In genomic region chr13:49996951-49997895, GRCh38 we compare ENCODE assay signal across 8 cellular contexts. TPM values are rescaled to one million over a fixed set of nuclear protein-coding genes. Genes with fewer than 3 reads are reported as not detected.
DNase-seq lines count a peak whose midpoint lies in the region; ATAC-seq and TF ChIP-seq lines count a peak whose summit lies in the region.

Gene TRIM13, plus strand, starts transcription at chr13:49997042. Its CDS starts 14,899 bp downstream, at chr13:50011941.

- H3K27ac ChIP-seq in trophoblast cell (ENCODE audit: low read depth, low read length) (peak within 1 kb of the TSS; percentile 95), transverse colon (peak within 1 kb of the TSS; percentile 96 to 100 (median 98))

- H4K12ac ChIP-seq in trophoblast cell (ENCODE audit: low read depth, low read length): peak within 1 kb of the TSS; percentile 98

- H2BK12ac ChIP-seq in trophoblast cell (ENCODE audit: low read length): peak within 1 kb of the TSS; percentile 81

- H3K36me3 Mint-ChIP-seq in activated naive CD8-positive, alpha-beta T cell treated with anti-CD3 and anti-CD28 coated beads, Interleukin-2, amount 50 U/mL, for 24 hours (ENCODE audit: low read depth): peaks cover 30% of the 10 kb centered on the region

- DNase-seq in NB4 (ENCODE audit: low read depth) (peak; percentile 94), SW 1271 (lab: John Stamatoyannopoulos, UW) (peak; percentile 61 to 80), Right ventricle myocardium superior (peak; percentile 94), trophoblast cell (peak; percentile 85 to 89), transverse colon (peak; percentile 92)
- peak; percentile 84 for DNase-seq in activated naive CD8-positive, alpha-beta T cell treated with anti-CD3 and anti-CD28 coated beads, Interleukin-2, amount 50 U/mL, for 24 hours

- peak within 1 kb of the TSS; percentile 90 for H2AK5ac ChIP-seq in trophoblast cell (ENCODE audit: low read length)

- TF ChIP-seq POLR2A in GM10847 (IDR thresholded peaks at IDR 0.05; ENCODE audit: extremely low read depth, insufficient read length) (peak; percentile 29), NB4 (IDR thresholded peaks at IDR 0.05; ENCODE audit: extremely low read depth, insufficient read length) (peak; percentile 92), transverse colon (IDR thresholded peaks at IDR 0.05) (no peak)

- H3K14ac ChIP-seq in trophoblast cell (ENCODE audit: low read length): peak within 1 kb of the TSS; percentile 99

- TF ChIP-seq CTCF in NB4 (IDR thresholded peaks at IDR 0.05; ENCODE audit: low read depth, low read length) (peak; percentile 83), transverse colon (IDR thresholded peaks at IDR 0.05) (peak; percentile 69 to 86 (median 73))

- H3K4me2 ChIP-seq in trophoblast cell (ENCODE audit: low read length): peak within 1 kb of the TSS; percentile 91

- peaks cover 7 to 9% of the 10 kb centered on the region in 2 experiments for H3K36me3 ChIP-seq in trophoblast cell (ENCODE audit: control insufficient read depth in 1 of 2, insufficient read depth in 2 of 2, low read length in 2 of 2)
- peaks cover 0 to 13% (median 0%) of the 10 kb centered on the region in 4 donors for H3K36me3 ChIP-seq in transverse colon

- peak within 1 kb of the TSS; percentile 96 for H2BK5ac ChIP-seq in trophoblast cell (ENCODE audit: low read depth, low read length, poor library complexity)

- H2AFZ ChIP-seq in trophoblast cell (ENCODE audit: insufficient read depth, low read length, poor library complexity): peak within 1 kb of the TSS; percentile 94

- TF ChIP-seq EP300 in transverse colon (IDR thresholded peaks at IDR 0.05; ENCODE audit: low read depth): no peak

- in situ Hi-C loops in transverse colon (cut with MboI; ENCODE audit: low pct_ligation_motif_present in 1 of 4, low pct_unique_long_range_greater_than_20kb in 1 of 4, low sequenced_read_pairs in 3 of 4): loop anchor here (10.0 to 25.0 kb wide), 6 partner anchors 88 to 1065 kb away; partner anchors contain the start of gene RNASEH2B (in 4 of the 4)

- H3K4me3 ChIP-seq in NB4 (ENCODE audit: low read depth, low read length): peak within 1 kb of the TSS; percentile 98
- H3K4me3 ChIP-seq in trophoblast cell (ENCODE audit: low read depth, low read length): peak within 1 kb of the TSS; percentile 79
- peak within 1 kb of the TSS; percentile 81 to 99 (median 88) for H3K4me3 ChIP-seq in transverse colon

- H2BK120ac ChIP-seq in trophoblast cell (ENCODE audit: insufficient read depth, low read length, poor library complexity): peak within 1 kb of the TSS; percentile 97

- peak within 1 kb of the TSS; percentile 87 for H3K4me3 Mint-ChIP-seq in activated naive CD8-positive, alpha-beta T cell treated with anti-CD3 and anti-CD28 coated beads, Interleukin-2, amount 50 U/mL, for 24 hours

- peaks cover 3 to 9% of the 10 kb centered on the region in 2 experiments for H3K4me1 ChIP-seq in trophoblast cell (ENCODE audit: control insufficient read depth in 1 of 2, insufficient read depth in 2 of 2, low read length in 2 of 2)
- peaks cover 31 to 52% (median 49%) of the 10 kb centered on the region in 4 donors for H3K4me1 ChIP-seq in transverse colon

- H3K4me1 Mint-ChIP-seq in activated naive CD8-positive, alpha-beta T cell treated with anti-CD3 and anti-CD28 coated beads, Interleukin-2, amount 50 U/mL, for 24 hours: peaks cover 46% of the 10 kb centered on the region

- peaks cover 11% of the 10 kb centered on the region for H3K79me2 ChIP-seq in trophoblast cell (ENCODE audit: control insufficient read depth, insufficient read depth, low read length, poor library complexity)

- H3K27me3 ChIP-seq in trophoblast cell (ENCODE audit: insufficient read depth, low read length) (no peaks in the 10 kb centered on the region), transverse colon (no peaks in the 10 kb centered on the region)

- ATAC-seq in HG02571 (IDR thresholded peaks at IDR 0.05; ENCODE audit: unreplicated experiment) (peak; percentile 74), Right ventricle myocardium superior (ENCODE audit: poor library complexity) (peak; percentile 89)
- ATAC-seq in activated naive CD8-positive, alpha-beta T cell treated with anti-CD3 and anti-CD28 coated beads, Interleukin-2, amount 50 U/mL, for 24 hours: peak; percentile 87

- intact Hi-C loops in Right ventricle myocardium superior (cut with DNase I) (loop anchor here (5.0 kb wide), 2 partner anchors 85 to 915 kb away; no protein-coding TSS in a partner anchor), transverse colon (cut with DNase I; ENCODE audit: low total_unique reads) (loop anchor here (1.0 to 2.0 kb wide), 3 partner anchors 60 to 128 kb away; no protein-coding TSS in a partner anchor)

- H3K79me1 ChIP-seq in trophoblast cell (ENCODE audit: low read length): peaks cover 10% of the 10 kb centered on the region

- H3K27me3 Mint-ChIP-seq in activated naive CD8-positive, alpha-beta T cell treated with anti-CD3 and anti-CD28 coated beads, Interleukin-2, amount 50 U/mL, for 24 hours: no peaks in the 10 kb centered on the region

- H3K9me3 Mint-ChIP-seq in activated naive CD8-positive, alpha-beta T cell treated with anti-CD3 and anti-CD28 coated beads, Interleukin-2, amount 50 U/mL, for 24 hours: no peaks in the 10 kb centered on the region

- H3K9me3 ChIP-seq in trophoblast cell (ENCODE audit: insufficient read depth, low read depth, low read length): no peaks in the 10 kb centered on the region
- H3K9me3 ChIP-seq in transverse colon: no peaks in the 10 kb centered on the region

- WGBS in trophoblast cell (ENCODE audit: extremely low coverage, insufficient coverage, insufficient read length): no CpG with 5 or more reads among the region's 56 CpGs
- WGBS in transverse colon (ENCODE audit: low coverage in 1 of 2), 2 donors: 1 to 4% methylated on average over 4 to 46 of the region's 56 CpGs

- H4K8ac ChIP-seq in trophoblast cell (ENCODE audit: low read depth, low read length): peak within 1 kb of the TSS; percentile 98

- H4K91ac ChIP-seq in trophoblast cell (ENCODE audit: low read depth, low read length): peak within 1 kb of the TSS; percentile 93

- peak within 1 kb of the TSS; percentile 94 for H3K9ac ChIP-seq in trophoblast cell (ENCODE audit: low read length)

- peak within 1 kb of the TSS; percentile 99 for H3K23ac ChIP-seq in trophoblast cell (ENCODE audit: low read length)

- H3K4ac ChIP-seq in trophoblast cell (ENCODE audit: low read depth, low read length): peak within 1 kb of the TSS; percentile 99

- peak within 1 kb of the TSS; percentile 78 for H3K27ac Mint-ChIP-seq in activated naive CD8-positive, alpha-beta T cell treated with anti-CD3 and anti-CD28 coated beads, Interleukin-2, amount 50 U/mL, for 24 hours

- peak within 1 kb of the TSS; percentile 99 for H3K18ac ChIP-seq in trophoblast cell (ENCODE audit: low read length)

RNA-seq across cellular contexts. Expression of gene TRIM13, which starts in this region (rescaled TPM):
- 22.3 TPM for total RNA-seq in Right ventricle myocardium superior
- polyA plus RNA-seq in trophoblast cell (2013): 54.8 and 60.0 TPM in 2 replicates
- 10 to 100 TPM in 2 of 4 donors, 1 to 10 TPM in 2; 5.6 to 30.6 (median 15.0) TPM for total RNA-seq in transverse colon

Comparison
In these comparisons a context has a peak if more than half of its experiments do, and no peak if none do; other contexts are left out.
1. Peak in every context shown above with its lines: DNase-seq, ATAC-seq, H3K4me3 ChIP-seq and H3K27ac ChIP-seq.